ENCODE assay signal across 12 cellular contexts in genomic region chr20:38139919-38140753, GRCh38. TPM values are rescaled to one million over a fixed set of nuclear protein-coding genes. Genes with fewer than 3 reads are reported as not detected.
DNase-seq lines count a peak whose midpoint lies in the region; ATAC-seq lines count a peak whose summit lies in the region.
"Had no signal": no experiment of that assay in that cellular context is flagged by ENCODE, and none has a peak within 500 bp of the region (broad histone marks: within the 10 kb centered on the region; RNA-seq: fewer than 3 reads in every experiment).

No MANE protein-coding gene starts in this region.

- peak; percentile 55 for DNase-seq in DMS153 treated with DMSO at 0.1 percent for 48 hours (lab: John Stamatoyannopoulos, UW; ENCODE audit: unreplicated experiment)
- DNase-seq in NCI-H146 treated with DMSO at 0.1 percent for 48 hours (lab: John Stamatoyannopoulos, UW; ENCODE audit: unreplicated experiment): peak; percentile 74
- DNase-seq in amniotic epithelial cell (ENCODE audit: low read depth): peak; percentile 66
- DNase-seq in activated CD4-positive, alpha-beta T cell treated with anti-CD3 and anti-CD28 coated beads, Interleukin-2, amount 50 U/mL, for 48 hours: no peak
- DNase-seq in activated CD8-positive, alpha-beta memory T cell treated with anti-CD3 and anti-CD28 coated beads for 24 hours: no peak
- DNase-seq: activated CD4-positive, alpha-beta T cell treated with anti-CD3 and anti-CD28 coated beads for 36 hours; CD8-positive, alpha-beta T cell; occipital lobe; stimulated activated CD4-positive, alpha-beta T cell treated with anti-CD3 and anti-CD28 coated beads, Interleukin-4, amount 100 ng/mL, for 4 hours had no signal

- H3K36me3 ChIP-seq in mesodermal cell (ENCODE audit: control insufficient read depth, insufficient read depth, low read length): peaks cover 70% of the 10 kb centered on the region

- peak overlapping the region; percentile 36 for H3K27ac ChIP-seq in mesodermal cell (ENCODE audit: low read depth, low read length, severe bottlenecking)

- H3K9me3 ChIP-seq in mesodermal cell (ENCODE audit: control insufficient read depth, low read length): no peaks in the 10 kb centered on the region

- no peak overlapping the region for H3K4me3 ChIP-seq in mesodermal cell (ENCODE audit: extremely low read depth, insufficient read depth, low read length, poor library complexity, severe bottlenecking)

- peaks cover 55% of the 10 kb centered on the region for H3K4me1 ChIP-seq in mesodermal cell (ENCODE audit: control insufficient read depth, insufficient read depth, low read length, poor library complexity, severe bottlenecking)

- ATAC-seq in HG02610 (IDR thresholded peaks at IDR 0.05; ENCODE audit: unreplicated experiment) (no peak), GM21723 (IDR thresholded peaks at IDR 0.05; ENCODE audit: unreplicated experiment) (no peak)
- ATAC-seq: activated CD4-positive, alpha-beta T cell treated with anti-CD3 and anti-CD28 coated beads for 36 hours; CD8-positive, alpha-beta T cell had no signal

- WGBS in mesodermal cell (ENCODE audit: insufficient coverage in 2 of 2), 2 experiments: 76 to 77% methylated on average over 7 to 9 of the region's 12 CpGs

RNA-seq across cellular contexts. Expression of gene TGM2, which starts 24.9 kb away (rescaled TPM):
- polyA plus RNA-seq in mesodermal cell (2013, experiment 1 of 2): 118 TPM
- polyA plus RNA-seq in mesodermal cell (2013, experiment 2 of 2): 115 TPM

Comparison
In these comparisons a context has a peak if more than half of its experiments do, and no peak if none do; other contexts are left out.
1. DNase-seq: peak in DMS153 treated with DMSO at 0.1 percent for 48 hours (single experiment), NCI-H146 treated with DMSO at 0.1 percent for 48 hours (single experiment) and amniotic epithelial cell (single experiment); none in activated CD4-positive, alpha-beta T cell treated with anti-CD3 and anti-CD28 coated beads, Interleukin-2, amount 50 U/mL, for 48 hours (0 of 2) and activated CD8-positive, alpha-beta memory T cell treated with anti-CD3 and anti-CD28 coated beads for 24 hours (single experiment).